Comparison of ENCODE assay signal across 9 cellular contexts in genomic region chr11:69643646-69644045, GRCh38. TPM values are rescaled to one million over a fixed set of nuclear protein-coding genes. Genes with fewer than 3 reads are reported as not detected.
DNase-seq lines count a peak whose midpoint lies in the region; ATAC-seq, FAIRE-seq and TF ChIP-seq lines count a peak whose summit lies in the region.
"Had no signal": no experiment of that assay in that cellular context is flagged by ENCODE, and none has a peak within 500 bp of the region (broad histone marks: within the 10 kb centered on the region; RNA-seq: fewer than 3 reads in every experiment).

No MANE protein-coding gene starts in this region.

- ATAC-seq in heart left ventricle (peak in 1 of 4 donors; percentile 0), Right ventricle myocardium inferior (no peak), HepG2 (no peak), HG02571 (IDR thresholded peaks at IDR 0.05; ENCODE audit: unreplicated experiment) (no peak)

- H3K4me1 ChIP-seq in heart left ventricle (peaks cover 6 to 74% (median 57%) of the 10 kb centered on the region in 12 donors), astrocyte (ENCODE audit: insufficient read depth, low read length) (peaks cover 31% of the 10 kb centered on the region), HepG2 (ENCODE audit: insufficient read depth, low read length) (peaks cover 27% of the 10 kb centered on the region), transverse colon (peaks cover 17 to 54% (median 49%) of the 10 kb centered on the region in 4 donors)

- H3K79me2 ChIP-seq in astrocyte (ENCODE audit: insufficient read depth, low read length) (peaks cover 91% of the 10 kb centered on the region), HepG2 (ENCODE audit: insufficient read depth, low read length) (peaks cover 40% of the 10 kb centered on the region)

- peaks cover 4% of the 10 kb centered on the region for H3K4me1 Mint-ChIP-seq in astrocyte (ENCODE audit: low read depth, unreplicated experiment)

- CTCF ChIA-PET in HepG2 (lab: Yijun Ruan, JAX; ENCODE audit: low intra/inter-chr PET ratio, low total read pairs): interaction anchor here (1.0 to 4.1 kb wide), 6 partner anchors 27 to 542 kb away, joined by 3 to 26 read pairs (median 9); no protein-coding TSS in a partner anchor

- H4K20me1 ChIP-seq in astrocyte (ENCODE audit: insufficient read depth, low read length): peaks cover 58% of the 10 kb centered on the region
- peaks cover 37% of the 10 kb centered on the region for H4K20me1 ChIP-seq in HepG2 (ENCODE audit: insufficient read depth, low read length)

- H2AFZ ChIP-seq in astrocyte (ENCODE audit: low read depth, low read length) (no peak overlapping the region), HepG2 (ENCODE audit: low read length) (no peak overlapping the region)

- H3K9ac ChIP-seq in astrocyte (ENCODE audit: low read length) (peak overlapping the region; percentile 97), HepG2 (ENCODE audit: insufficient read depth, low read depth, low read length) (peak overlapping the region; percentile 95)

- BruUV-seq in HepG2 (replicated peaks; lab: Mats Ljungman, UMichigan): no TSS peak

- POLR2A ChIA-PET in HepG2 (lab: Yijun Ruan, JAX): interaction anchor here (0.9 to 5.5 kb wide), 11 partner anchors 12 to 512 kb away, joined by 3 to 40 read pairs (median 7); partner anchors contain the start of genes LTO1 and MYEOV

- no peak for TF ChIP-seq RAD21 in HepG2 (CRISPR knock-in tag; IDR thresholded peaks at IDR 0.05)

- no peak for TF ChIP-seq EP300 in HepG2 (IDR thresholded peaks at IDR 0.05; ENCODE audit: low read depth in 2 of 2, low read length in 2 of 2)
- TF ChIP-seq EP300 in HepG2 (CRISPR knock-in tag; IDR thresholded peaks at IDR 0.05; ENCODE audit: borderline replicate concordance): no peak
- TF ChIP-seq EP300 in transverse colon (IDR thresholded peaks at IDR 0.05; ENCODE audit: low read depth): no peak

- H3K27ac ChIP-seq in heart left ventricle (peak overlapping the region in 10 of 12 donors; percentile 58 to 100 (median 96)), astrocyte (ENCODE audit: low read depth, low read length) (peak overlapping the region; percentile 94), HepG2 (ENCODE audit: extremely low read length, insufficient read depth, low read length) (peak overlapping the region; percentile 87), transverse colon (peak overlapping the region in 3 of 4 donors; percentile 22 to 89 (median 88))

- no peaks in the 10 kb centered on the region for H3K9me3 Mint-ChIP-seq in astrocyte (ENCODE audit: unreplicated experiment)

- peak overlapping the region in 10 of 12 donors; percentile 72 to 97 (median 86) for H3K4me3 ChIP-seq in heart left ventricle
- peak overlapping the region; percentile 98 for H3K4me3 ChIP-seq in astrocyte (ENCODE audit: insufficient read depth, low read depth, low read length)
- H3K4me3 ChIP-seq in HepG2 (replicated peaks in 1 of 3; ENCODE audit: insufficient read depth in 1 of 3, low read depth in 2 of 3, low read length in 3 of 3): peak overlapping the region; percentile 86 to 99 (median 94); a peak in 5 of 6 replicates
- peak overlapping the region in 2 of 4 donors; percentile 76 to 79 for H3K4me3 ChIP-seq in transverse colon

- peak in 1 of 12 donors; percentile 25 for TF ChIP-seq CTCF in heart left ventricle (IDR thresholded peaks at IDR 0.05)
- TF ChIP-seq CTCF in astrocyte (IDR thresholded peaks at IDR 0.05; ENCODE audit: insufficient read depth, low read depth, low read length): no peak
- no peak for TF ChIP-seq CTCF in HepG2 (CRISPR knock-in tag; IDR thresholded peaks at IDR 0.05)
- TF ChIP-seq CTCF in transverse colon (IDR thresholded peaks at IDR 0.05): peak in 2 of 5 experiments; percentile 23 to 33

- peak overlapping the region; percentile 99 for H3K4me2 ChIP-seq in astrocyte (ENCODE audit: low read length)
- peak overlapping the region; percentile 72 for H3K4me2 ChIP-seq in HepG2 (ENCODE audit: low read depth, low read length)

- H3K27ac Mint-ChIP-seq in astrocyte (ENCODE audit: unreplicated experiment): no peak overlapping the region

- 35 to 48% (median 39%) methylated on average over 12 to 27 of the region's 27 CpGs for WGBS in heart left ventricle, 4 donors
- WGBS in HepG2 (ENCODE audit: low lambda C conversion rate): 47% methylated on average over 12 of the region's 27 CpGs
- WGBS in transverse colon (ENCODE audit: low coverage in 1 of 2), 2 donors: 59% methylated on average over 22 of the region's 27 CpGs; no CpG with 5 or more reads in 1 of the 2 donors

- H3K9me3 ChIP-seq in heart left ventricle: no peaks in the 10 kb centered on the region
- H3K9me3 ChIP-seq in astrocyte (ENCODE audit: insufficient read depth, low read depth, low read length): no peaks in the 10 kb centered on the region
- H3K9me3 ChIP-seq in HepG2 (ENCODE audit: low read length): no peaks in the 10 kb centered on the region
- H3K9me3 ChIP-seq in transverse colon: no peaks in the 10 kb centered on the region

- in situ Hi-C loops in HepG2 (cut with HindIII; ENCODE audit: extremely low pct_ligation_motif_present, low pct_unique_long_range_greater_than_20kb): loop anchor here (5.0 to 25.0 kb wide), 3 partner anchors 206 to 351 kb away; partner anchors contain the start of gene MYEOV
- in situ Hi-C loops in transverse colon (cut with MboI; ENCODE audit: low pct_ligation_motif_present in 1 of 4, low pct_unique_long_range_greater_than_20kb in 1 of 4, low sequenced_read_pairs in 3 of 4): loop anchor here in 2 of 4 donors (5.0 to 25.0 kb wide), 3 partner anchors 206 to 539 kb away; partner anchors contain the start of gene MYEOV (in 1 of the 2)

- peaks cover 6% of the 10 kb centered on the region for H3K36me3 Mint-ChIP-seq in astrocyte (ENCODE audit: low read depth, unreplicated experiment)

- intact Hi-C loops in heart left ventricle (cut with DNase I): loop anchor here (1.0 to 10.0 kb wide), 19 partner anchors 27 to 719 kb away; partner anchors contain the start of gene MYEOV (in 3 of the 10)
- intact Hi-C loops in Right ventricle myocardium inferior (cut with DNase I): loop anchor here (1.0 to 5.0 kb wide), 3 partner anchors 351 to 542 kb away; no protein-coding TSS in a partner anchor
- intact Hi-C loops in HepG2 (cut with micrococcal nuclease; ENCODE audit: unreplicated experiment): loop anchor here (1.0 to 10.0 kb wide), 5 partner anchors 27 to 539 kb away; no protein-coding TSS in a partner anchor
- intact Hi-C loops in transverse colon (cut with DNase I; ENCODE audit: low total_unique reads): loop anchor here (1.0 kb wide), 1 partner anchor 542 kb away; no protein-coding TSS in a partner anchor

- FAIRE-seq in astrocyte (lab: Jason Lieb, UNC): no peak
- FAIRE-seq in HepG2 (lab: Jason Lieb, UNC): no peak

- peaks cover 0 to 51% (median 22%) of the 10 kb centered on the region in 9 donors for H3K36me3 ChIP-seq in heart left ventricle
- peaks cover 20% of the 10 kb centered on the region for H3K36me3 ChIP-seq in astrocyte (ENCODE audit: insufficient read depth, low read length)
- peaks cover 23 to 43% of the 10 kb centered on the region in 2 experiments for H3K36me3 ChIP-seq in HepG2 (replicated peaks in 1 of 2; ENCODE audit: control insufficient read depth in 1 of 2, insufficient read depth in 2 of 2, low read length in 2 of 2)
- no peaks in the 10 kb centered on the region for H3K36me3 ChIP-seq in transverse colon

- H3K27me3 Mint-ChIP-seq in astrocyte (ENCODE audit: low read depth, unreplicated experiment): no peaks in the 10 kb centered on the region

- TF ChIP-seq POLR2A in heart left ventricle (IDR thresholded peaks at IDR 0.05) (no peak), HepG2 (IDR thresholded peaks at IDR 0.05; ENCODE audit: insufficient read depth in 1 of 2, low read depth in 2 of 2, low read length in 2 of 2) (no peak), transverse colon (IDR thresholded peaks at IDR 0.05) (no peak)

- peak overlapping the region; percentile 75 for H3K4me3 Mint-ChIP-seq in astrocyte (ENCODE audit: unreplicated experiment)

- no peak for DNase-seq in heart left ventricle
- no peak for DNase-seq in Right ventricle myocardium inferior (ENCODE audit: missing footprints)
- DNase-seq in astrocyte (ENCODE audit: low read depth): no peak
- DNase-seq in HepG2 (ENCODE audit: low spot score): no peak
- DNase-seq in transverse colon: no peak
- no peak for DNase-seq in NCI-H82 treated with DMSO at 0.1 percent for 48 hours (lab: John Stamatoyannopoulos, UW; ENCODE audit: unreplicated experiment)
- no peak for DNase-seq in cerebellar cortex (ENCODE audit: low spot score)
- DNase-seq: cortex of kidney had no signal

- H3K27me3 ChIP-seq in heart left ventricle (peaks cover 0 to 32% (median 0%) of the 10 kb centered on the region in 9 donors), astrocyte (ENCODE audit: insufficient read depth, low read length) (no peaks in the 10 kb centered on the region), HepG2 (ENCODE audit: control insufficient read depth in 1 of 2, insufficient read depth in 2 of 2, low read length in 2 of 2) (peaks cover 0 to 5% of the 10 kb centered on the region in 2 experiments; a peak in 1 of 5 replicates), transverse colon (peaks cover 35% of the 10 kb centered on the region)

RNA-seq across cellular contexts. Expression of gene CCND1, which starts 2.7 kb away (rescaled TPM):
- total RNA-seq in heart left ventricle (100 to 1,000 TPM; 104 to 312 (median 162) TPM), Right ventricle myocardium inferior (145 TPM), astrocyte (248 and 482 TPM in 2 replicates), HepG2 (2016; rRNA removed; fragmentation: Illumina TruSeq; extraction: Trizol) (107 and 117 TPM in 2 replicates), transverse colon (10 to 100 TPM; 26.4 to 78.0 (median 45.0) TPM)
- polyA plus RNA-seq in heart left ventricle (10 to 100 TPM; 27.9 to 50.5 TPM), HepG2 (2011; rRNA removed) (126 and 136 TPM in 2 replicates)
- total RNA-seq in HepG2 (2016; cell fraction: cytosol; rRNA removed; fragmentation: Illumina TruSeq; extraction: Trizol; ENCODE audit: low read depth): 18.0 and 19.0 TPM in 2 replicates
- total RNA-seq in HepG2 (2016; cell fraction: insoluble cytoplasmic fraction; rRNA removed; fragmentation: Illumina TruSeq; extraction: Trizol): 91.6 and 108 TPM in 2 replicates
- total RNA-seq in HepG2 (2016; cell fraction: membrane; rRNA removed; fragmentation: Illumina TruSeq; extraction: Trizol): 58.9 and 60.9 TPM in 2 replicates
- 68.6 and 72.9 TPM in 2 replicates for total RNA-seq in HepG2 (2016; cell fraction: nucleus; rRNA removed; fragmentation: Illumina TruSeq; extraction: Trizol)
- polyA plus RNA-seq in HepG2 (2011; cell fraction: cytosol; rRNA removed): 73.2 and 112 TPM in 2 replicates
- polyA plus RNA-seq in HepG2 (2011; cell fraction: nucleus; rRNA removed): 161 and 292 TPM in 2 replicates
- 60.9 and 65.2 TPM in 2 replicates for polyA plus RNA-seq in HepG2 (2012)
- 10.4 and 11.6 TPM in 2 replicates for polyA plus RNA-seq in HepG2 (2016; cell fraction: cytosol; fragmentation: Illumina TruSeq; extraction: Trizol; ENCODE audit: low read depth)
- polyA plus RNA-seq in HepG2 (2016; cell fraction: insoluble cytoplasmic fraction; fragmentation: Illumina TruSeq; extraction: Trizol; ENCODE audit: low read depth): 75.4 and 106 TPM in 2 replicates
- polyA plus RNA-seq in HepG2 (2016; cell fraction: membrane; fragmentation: Illumina TruSeq; extraction: Trizol; ENCODE audit: low read depth): 24.6 and 25.9 TPM in 2 replicates
- polyA plus RNA-seq in HepG2 (2016; cell fraction: nucleus; fragmentation: Illumina TruSeq; extraction: Trizol; ENCODE audit: insufficient read depth, low read depth): 90.1 and 100 TPM in 2 replicates
- polyA minus RNA-seq in HepG2 (2011; rRNA and poly(A)+ RNA removed; ENCODE audit: low replicate concordance): 30.5 and 379 TPM in 2 replicates
- polyA minus RNA-seq in HepG2 (2011; cell fraction: cytosol; rRNA and poly(A)+ RNA removed): 191 and 225 TPM in 2 replicates
- 120 and 156 TPM in 2 replicates for polyA minus RNA-seq in HepG2 (2011; cell fraction: nucleus; rRNA and poly(A)+ RNA removed)

RNA-seq across cellular contexts. Expression of gene LTO1, which starts 31.5 kb away (rescaled TPM):
- total RNA-seq in heart left ventricle (10 to 100 TPM in 1 of 9 donors, 1 to 10 TPM in 8; 4.1 to 13.4 (median 8.4) TPM), Right ventricle myocardium inferior (9.2 TPM), astrocyte (17.6 and 20.0 TPM in 2 replicates), HepG2 (2016; rRNA removed; fragmentation: Illumina TruSeq; extraction: Trizol) (11.3 and 15.0 TPM in 2 replicates), transverse colon (100 to 1,000 TPM in 1 of 4 donors, 10 to 100 TPM in 3; 28.3 to 131 (median 54.6) TPM)
- polyA plus RNA-seq in heart left ventricle (10 to 100 TPM; 10.9 to 14.4 TPM), HepG2 (2011; rRNA removed) (11.8 and 13.8 TPM in 2 replicates)
- 9.2 and 10.5 TPM in 2 replicates for total RNA-seq in HepG2 (2016; cell fraction: cytosol; rRNA removed; fragmentation: Illumina TruSeq; extraction: Trizol; ENCODE audit: low read depth)
- 9.0 and 17.0 TPM in 2 replicates for total RNA-seq in HepG2 (2016; cell fraction: insoluble cytoplasmic fraction; rRNA removed; fragmentation: Illumina TruSeq; extraction: Trizol)
- 11.5 and 13.4 TPM in 2 replicates for total RNA-seq in HepG2 (2016; cell fraction: membrane; rRNA removed; fragmentation: Illumina TruSeq; extraction: Trizol)
- total RNA-seq in HepG2 (2016; cell fraction: nucleus; rRNA removed; fragmentation: Illumina TruSeq; extraction: Trizol): 17.6 and 20.5 TPM in 2 replicates
- 9.3 TPM in 2 replicates for polyA plus RNA-seq in HepG2 (2011; cell fraction: cytosol; rRNA removed)
- polyA plus RNA-seq in HepG2 (2011; cell fraction: nucleus; rRNA removed): 32.0 and 35.0 TPM in 2 replicates
- polyA plus RNA-seq in HepG2 (2012): 10.6 and 11.8 TPM in 2 replicates
- polyA plus RNA-seq in HepG2 (2016; cell fraction: cytosol; fragmentation: Illumina TruSeq; extraction: Trizol; ENCODE audit: low read depth): 5.3 and 6.8 TPM in 2 replicates
- polyA plus RNA-seq in HepG2 (2016; cell fraction: insoluble cytoplasmic fraction; fragmentation: Illumina TruSeq; extraction: Trizol; ENCODE audit: low read depth): 13.9 and 14.6 TPM in 2 replicates
- polyA plus RNA-seq in HepG2 (2016; cell fraction: membrane; fragmentation: Illumina TruSeq; extraction: Trizol; ENCODE audit: low read depth): 9.0 and 9.4 TPM in 2 replicates
- polyA plus RNA-seq in HepG2 (2016; cell fraction: nucleus; fragmentation: Illumina TruSeq; extraction: Trizol; ENCODE audit: insufficient read depth, low read depth): 40.5 and 43.2 TPM in 2 replicates
- polyA minus RNA-seq in HepG2 (2011; rRNA and poly(A)+ RNA removed; ENCODE audit: low replicate concordance): 17.9 and 33.2 TPM in 2 replicates
- 4.6 TPM in 2 replicates for polyA minus RNA-seq in HepG2 (2011; cell fraction: cytosol; rRNA and poly(A)+ RNA removed)
- polyA minus RNA-seq in HepG2 (2011; cell fraction: nucleus; rRNA and poly(A)+ RNA removed): 22.3 and 29.4 TPM in 2 replicates
